26 cellular contexts compared by ENCODE assay signal in genomic region chr16:58084635-58085034, GRCh38.
"Had no signal": no experiment of that assay in that cellular context is flagged by ENCODE, and none has a peak within 500 bp of the region (broad histone marks: within the 10 kb centered on the region; RNA-seq: fewer than 3 reads in every experiment).

No MANE protein-coding gene starts in this region.

- ATAC-seq: activated naive CD8-positive, alpha-beta T cell treated with anti-CD3 and anti-CD28 coated beads, Interleukin-2, amount 50 U/mL, for 24 hours; activated T-cell treated with anti-CD3 and anti-CD28 coated beads, Interleukin-2, amount 50 U/mL, for 72 hours; body of pancreas had no signal

- H3K4me1 Mint-ChIP-seq: activated CD4-positive, alpha-beta memory T cell treated with anti-CD3 and anti-CD28 coated beads, Interleukin-2, amount 10 ng/mL, durations not matched to agents 7 days and 5 days; activated CD4-positive, alpha-beta T cell treated with anti-CD3 and anti-CD28 coated beads, Interleukin-2, amount 10 ng/mL, durations not matched to agents 7 days and 5 days; activated naive CD8-positive, alpha-beta T cell treated with anti-CD3 and anti-CD28 coated beads, Interleukin-2, amount 50 U/mL, for 24 hours had no signal

- H3K4me3 ChIP-seq: adrenal gland, body of pancreas, colonic mucosa, esophagus squamous epithelium had no signal

- H3K27ac ChIP-seq: adrenal gland, body of pancreas, colonic mucosa, epithelial cell of prostate, esophagus squamous epithelium had no signal

- H3K4me1 ChIP-seq: adrenal gland, body of pancreas, colonic mucosa, esophagus squamous epithelium had no signal

- H3K9me3 Mint-ChIP-seq: activated CD4-positive, alpha-beta memory T cell treated with anti-CD3 and anti-CD28 coated beads, Interleukin-2, amount 10 ng/mL, durations not matched to agents 7 days and 5 days; activated CD4-positive, alpha-beta T cell treated with anti-CD3 and anti-CD28 coated beads, Interleukin-2, amount 10 ng/mL, durations not matched to agents 7 days and 5 days; activated naive CD8-positive, alpha-beta T cell treated with anti-CD3 and anti-CD28 coated beads, Interleukin-2, amount 50 U/mL, for 24 hours; activated T-cell treated with anti-CD3 and anti-CD28 coated beads, Interleukin-2, amount 50 U/mL, for 24 hours; activated T-cell treated with anti-CD3 and anti-CD28 coated beads, Interleukin-2, amount 50 U/mL, for 72 hours had no signal

- H3K27ac Mint-ChIP-seq: activated CD4-positive, alpha-beta memory T cell treated with anti-CD3 and anti-CD28 coated beads, Interleukin-2, amount 10 ng/mL, durations not matched to agents 7 days and 5 days; activated CD4-positive, alpha-beta T cell treated with anti-CD3 and anti-CD28 coated beads, Interleukin-2, amount 10 ng/mL, durations not matched to agents 7 days and 5 days; activated naive CD8-positive, alpha-beta T cell; activated naive CD8-positive, alpha-beta T cell treated with anti-CD3 and anti-CD28 coated beads, Interleukin-2, amount 50 U/mL, for 24 hours; activated T-cell treated with anti-CD3 and anti-CD28 coated beads, Interleukin-2, amount 50 U/mL, for 24 hours; activated T-cell treated with anti-CD3 and anti-CD28 coated beads, Interleukin-2, amount 50 U/mL, for 72 hours had no signal

- H3K4me3 Mint-ChIP-seq: activated CD4-positive, alpha-beta memory T cell treated with anti-CD3 and anti-CD28 coated beads, Interleukin-2, amount 10 ng/mL, durations not matched to agents 7 days and 5 days; activated CD4-positive, alpha-beta T cell treated with anti-CD3 and anti-CD28 coated beads, Interleukin-2, amount 10 ng/mL, durations not matched to agents 7 days and 5 days; activated naive CD8-positive, alpha-beta T cell; activated naive CD8-positive, alpha-beta T cell treated with anti-CD3 and anti-CD28 coated beads, Interleukin-2, amount 50 U/mL, for 24 hours; activated T-cell treated with anti-CD3 and anti-CD28 coated beads, Interleukin-2, amount 50 U/mL, for 24 hours; activated T-cell treated with anti-CD3 and anti-CD28 coated beads, Interleukin-2, amount 50 U/mL, for 72 hours had no signal

- H3K9me3 ChIP-seq: adrenal gland, body of pancreas, colonic mucosa, esophagus squamous epithelium had no signal

- DNase-seq: activated CD4-positive, alpha-beta memory T cell treated with anti-CD3 and anti-CD28 coated beads, Interleukin-2, amount 10 ng/mL, durations not matched to agents 7 days and 5 days; activated CD4-positive, alpha-beta T cell treated with anti-CD3 and anti-CD28 coated beads for 1 hour; activated CD4-positive, alpha-beta T cell treated with anti-CD3 and anti-CD28 coated beads for 4 hours; activated CD4-positive, alpha-beta T cell treated with anti-CD3 and anti-CD28 coated beads, Interleukin-2, amount 10 ng/mL, durations not matched to agents 7 days and 5 days; activated CD4-positive, alpha-beta T cell treated with anti-CD3 and anti-CD28 coated beads, Interleukin-2, amount 50 U/mL, for 4 hours; activated CD8-positive, alpha-beta memory T cell treated with anti-CD3 and anti-CD28 coated beads, Interleukin-2, amount 50 U/mL, for 48 hours; activated gamma-delta T cell treated with Interleukin-2 at 50 U/mL for 16 hours; activated naive CD4-positive, alpha-beta T cell treated with anti-CD3 and anti-CD28 coated beads, Interleukin-2, amount 50 U/mL, for 16 hours; activated naive CD4-positive, alpha-beta T cell treated with Interleukin-2 at 50 U/mL for 16 hours; activated naive CD8-positive, alpha-beta T cell treated with anti-CD3 and anti-CD28 coated beads, Interleukin-2, amount 50 U/mL, for 24 hours; activated T-cell treated with anti-CD3 and anti-CD28 coated beads for 4 hours; activated T-cell treated with anti-CD3 and anti-CD28 coated beads, Interleukin-2, amount 50 U/mL, for 24 hours; activated T-cell treated with anti-CD3 and anti-CD28 coated beads, Interleukin-2, amount 50 U/mL, for 72 hours; adrenal gland; amygdala; body of pancreas; caudate nucleus; colonic mucosa; effector CD8-positive, alpha-beta T cell; esophagus squamous epithelium; T-helper 2 cell had no signal

- H3K27me3 Mint-ChIP-seq: activated CD4-positive, alpha-beta memory T cell treated with anti-CD3 and anti-CD28 coated beads, Interleukin-2, amount 10 ng/mL, durations not matched to agents 7 days and 5 days; activated CD4-positive, alpha-beta T cell treated with anti-CD3 and anti-CD28 coated beads, Interleukin-2, amount 10 ng/mL, durations not matched to agents 7 days and 5 days; activated naive CD8-positive, alpha-beta T cell treated with anti-CD3 and anti-CD28 coated beads, Interleukin-2, amount 50 U/mL, for 24 hours; activated T-cell treated with anti-CD3 and anti-CD28 coated beads, Interleukin-2, amount 50 U/mL, for 24 hours had no signal

- H3K36me3 ChIP-seq: adrenal gland, colonic mucosa, esophagus squamous epithelium had no signal

- H3K27me3 ChIP-seq: adrenal gland, body of pancreas, colonic mucosa, esophagus squamous epithelium had no signal

- H3K36me3 Mint-ChIP-seq: activated naive CD8-positive, alpha-beta T cell had no signal

- FAIRE-seq: endometrium, endothelial cell of umbilical vein, frontal cortex had no signal
